ENCODE assay signal across 21 cellular contexts in the genomic region with DNA sequence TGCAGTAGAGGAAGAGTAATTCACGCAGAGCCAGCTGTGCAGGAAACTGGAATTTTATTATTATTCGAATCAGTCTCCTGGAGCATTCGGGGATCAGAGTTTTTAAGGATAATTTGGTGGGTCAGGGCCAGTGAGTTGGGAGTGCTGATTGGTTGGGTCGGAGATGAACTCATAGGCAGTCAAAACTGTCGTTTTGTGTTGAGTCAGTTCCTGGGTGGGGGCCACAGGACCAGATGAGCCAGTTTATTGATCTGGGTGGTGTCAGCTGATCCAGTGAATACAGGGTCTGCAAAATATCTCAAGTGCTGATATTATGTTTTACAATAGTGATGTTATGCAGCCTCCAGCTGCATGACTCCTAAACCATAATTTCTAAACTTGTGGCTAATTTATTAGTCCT.
DNase-seq lines count a peak whose midpoint lies in the region; ATAC-seq and TF ChIP-seq lines count a peak whose summit lies in the region.
"Had no signal": no experiment of that assay in that cellular context is flagged by ENCODE, and none has a peak within 500 bp of the region (broad histone marks: within the 10 kb centered on the region; RNA-seq: fewer than 3 reads in every experiment).

No MANE protein-coding gene starts in this region.

- no peak for ATAC-seq in CD8-positive, alpha-beta T cell
- ATAC-seq: K562 had no signal

- H3K27me3 Mint-ChIP-seq in Calu3 (ENCODE audit: unreplicated experiment) (no peaks in the 10 kb centered on the region), HFFc6 (ENCODE audit: insufficient read depth) (no peaks in the 10 kb centered on the region), mesothelial cell of epicardium (ENCODE audit: low read depth) (no peaks in the 10 kb centered on the region)
- peaks cover 6% of the 10 kb centered on the region for H3K27me3 Mint-ChIP-seq in CD8-positive, alpha-beta T cell (ENCODE audit: low read depth)

- WGBS in spleen, 5 donors = 71 to 86% (median 77%) methylated on average over 5 of the region's 5 CpGs

- no peaks in the 10 kb centered on the region for H3K27me3 ChIP-seq in CD8-positive, alpha-beta T cell (ENCODE audit: insufficient read depth, low read length)
- peaks cover 0 to 59% (median 16%) of the 10 kb centered on the region in 7 donors for H3K27me3 ChIP-seq in spleen (replicated peaks in 1 of 7)
- H3K27me3 ChIP-seq: Peyer's patch had no signal

- TF ChIP-seq CTCF in Calu3 (IDR thresholded peaks at IDR 0.05; ENCODE audit: unreplicated experiment) (no peak), HFFc6 (IDR thresholded peaks at IDR 0.05) (no peak), mesothelial cell of epicardium (IDR thresholded peaks at IDR 0.05; ENCODE audit: unreplicated experiment) (no peak), spleen (IDR thresholded peaks at IDR 0.05 in 8 of 11, conservative IDR thresholded peaks at IDR 0.05 in 3 of 11) (no peak)
- no peak for TF ChIP-seq CTCF in CD8-positive, alpha-beta T cell (IDR thresholded peaks at IDR 0.05)

- DNase-seq in Calu3 (peak; percentile 74), HFFc6 (no peak), T1000 (lab: John Stamatoyannopoulos, UW) (peak; percentile 15), mesothelial cell of epicardium (ENCODE audit: low spot score in 2 of 2, unreplicated experiment in 2 of 2) (no peak), spleen (no peak), NAMALWA (ENCODE audit: low spot score) (no peak), DMS79 treated with DMSO at 0.1 percent for 48 hours (lab: John Stamatoyannopoulos, UW) (no peak)
- no peak for DNase-seq in CD8-positive, alpha-beta T cell
- DNase-seq: DND-41, GF-D8, GM23248, MV-4-11, NCI-H1417 treated with DMSO at 0.1 percent for 48 hours, NCI-H187 treated with DMSO at 0.1 percent for 48 hours, NCI-H226, NCI-H524, Peyer's patch, Right ventricle myocardium superior had no signal

- intact Hi-C loops in Calu3 (cut with micrococcal nuclease; ENCODE audit: unreplicated experiment) (no loop called here), spleen (cut with DNase I; ENCODE audit: low total_unique reads) (no loop called here)
- intact Hi-C loops in CD8-positive, alpha-beta T cell (cut with DNase I, micrococcal nuclease) = no loop called here

- H3K27ac Mint-ChIP-seq in Calu3 (ENCODE audit: unreplicated experiment) (peak overlapping the region; percentile 76), HFFc6 (peak overlapping the region; percentile 59), mesothelial cell of epicardium (peak overlapping the region; percentile 4)
- H3K27ac Mint-ChIP-seq in CD8-positive, alpha-beta T cell = no peak overlapping the region

- POLR2A ChIA-PET in CD8-positive, alpha-beta T cell (lab: Charles Lee) = no interaction called here

- no peak for TF ChIP-seq POLR2A in spleen (IDR thresholded peaks at IDR 0.05)

- H3K9me3 ChIP-seq in CD8-positive, alpha-beta T cell (ENCODE audit: low read length) = no peaks in the 10 kb centered on the region
- peaks cover 0 to 6% (median 0%) of the 10 kb centered on the region in 8 donors for H3K9me3 ChIP-seq in spleen
- H3K9me3 ChIP-seq: Peyer's patch had no signal

- H3K27ac ChIP-seq in CD8-positive, alpha-beta T cell (ENCODE audit: low read depth, low read length) = no peak overlapping the region
- no peak overlapping the region for H3K27ac ChIP-seq in spleen
- H3K27ac ChIP-seq: C4-2B, GM23248, Peyer's patch, SK-N-MC had no signal

- CTCF ChIA-PET in Calu3 (lab: Charles Lee) = interaction anchor here (0.6 to 1.1 kb wide), 3 partner anchors 15 to 94 kb away, joined by 3 to 12 read pairs (median 3); no protein-coding TSS in a partner anchor
- CTCF ChIA-PET in CD8-positive, alpha-beta T cell (lab: Charles Lee) = interaction anchor here (0.6 kb wide), 1 partner anchor 798 kb away, joined by 3 read pairs; no protein-coding TSS in a partner anchor

- H3K4me3 Mint-ChIP-seq in Calu3 (ENCODE audit: low read depth, unreplicated experiment) = peak overlapping the region; percentile 36
- peak overlapping the region; percentile 8; the same call in 1 of the 2 replicates for H3K4me3 Mint-ChIP-seq in HFFc6
- no peak overlapping the region for H3K4me3 Mint-ChIP-seq in mesothelial cell of epicardium
- no peak overlapping the region for H3K4me3 Mint-ChIP-seq in CD8-positive, alpha-beta T cell

- H3K9me3 Mint-ChIP-seq in Calu3 (ENCODE audit: low read depth, unreplicated experiment) = peaks cover 7% of the 10 kb centered on the region
- H3K9me3 Mint-ChIP-seq in HFFc6 = peaks cover 22% of the 10 kb centered on the region
- H3K9me3 Mint-ChIP-seq in mesothelial cell of epicardium = peaks cover 19% of the 10 kb centered on the region
- peaks cover 4% of the 10 kb centered on the region for H3K9me3 Mint-ChIP-seq in CD8-positive, alpha-beta T cell

- no TSS peak for BruUV-seq in Calu3 (replicated peaks; lab: Mats Ljungman, UMichigan)

- H3K36me3 Mint-ChIP-seq in Calu3 (ENCODE audit: insufficient read depth, unreplicated experiment) = peaks cover 24% of the 10 kb centered on the region
- H3K36me3 Mint-ChIP-seq in HFFc6 (ENCODE audit: low read depth) = peaks cover 26% of the 10 kb centered on the region
- peaks cover 18% of the 10 kb centered on the region for H3K36me3 Mint-ChIP-seq in mesothelial cell of epicardium
- H3K36me3 Mint-ChIP-seq in CD8-positive, alpha-beta T cell = no peaks in the 10 kb centered on the region

- peaks cover 81% of the 10 kb centered on the region for H3K4me1 Mint-ChIP-seq in Calu3 (ENCODE audit: low read depth, unreplicated experiment)
- peaks cover 40% of the 10 kb centered on the region for H3K4me1 Mint-ChIP-seq in HFFc6 (ENCODE audit: low read depth)
- peaks cover 21% of the 10 kb centered on the region for H3K4me1 Mint-ChIP-seq in mesothelial cell of epicardium
- H3K4me1 Mint-ChIP-seq in CD8-positive, alpha-beta T cell (ENCODE audit: low read depth) = no peaks in the 10 kb centered on the region

- H3K36me3 ChIP-seq in CD8-positive, alpha-beta T cell (ENCODE audit: insufficient read depth, low read length) = no peaks in the 10 kb centered on the region
- no peaks in the 10 kb centered on the region for H3K36me3 ChIP-seq in spleen
- H3K36me3 ChIP-seq: Peyer's patch had no signal

- H3K4me1 ChIP-seq in CD8-positive, alpha-beta T cell (ENCODE audit: insufficient read depth, low read length) = no peaks in the 10 kb centered on the region
- no peaks in the 10 kb centered on the region for H3K4me1 ChIP-seq in spleen

- H3K4me3 ChIP-seq in CD8-positive, alpha-beta T cell (ENCODE audit: low read depth, low read length) = no peak overlapping the region
- H3K4me3 ChIP-seq in spleen = no peak overlapping the region
- H3K4me3 ChIP-seq: GM23248, K562, Peyer's patch, SK-N-MC had no signal

Comparison
In these comparisons a context has a peak if more than half of its experiments do, and no peak if none do; other contexts are left out.
1. DNase-seq: peak in Calu3 (single experiment) and T1000 (single experiment); none in HFFc6 (single experiment), mesothelial cell of epicardium (0 of 2), CD8-positive, alpha-beta T cell (0 of 7), spleen (single experiment), NAMALWA (single experiment) and DMS79 treated with DMSO at 0.1 percent for 48 hours (single experiment).
2. H3K4me3 Mint-ChIP-seq: peak in Calu3 (single experiment) and HFFc6 (single experiment); none in mesothelial cell of epicardium (single experiment) and CD8-positive, alpha-beta T cell (single experiment).